Comparison of ENCODE assay signal across 7 cellular contexts in the genomic region with DNA sequence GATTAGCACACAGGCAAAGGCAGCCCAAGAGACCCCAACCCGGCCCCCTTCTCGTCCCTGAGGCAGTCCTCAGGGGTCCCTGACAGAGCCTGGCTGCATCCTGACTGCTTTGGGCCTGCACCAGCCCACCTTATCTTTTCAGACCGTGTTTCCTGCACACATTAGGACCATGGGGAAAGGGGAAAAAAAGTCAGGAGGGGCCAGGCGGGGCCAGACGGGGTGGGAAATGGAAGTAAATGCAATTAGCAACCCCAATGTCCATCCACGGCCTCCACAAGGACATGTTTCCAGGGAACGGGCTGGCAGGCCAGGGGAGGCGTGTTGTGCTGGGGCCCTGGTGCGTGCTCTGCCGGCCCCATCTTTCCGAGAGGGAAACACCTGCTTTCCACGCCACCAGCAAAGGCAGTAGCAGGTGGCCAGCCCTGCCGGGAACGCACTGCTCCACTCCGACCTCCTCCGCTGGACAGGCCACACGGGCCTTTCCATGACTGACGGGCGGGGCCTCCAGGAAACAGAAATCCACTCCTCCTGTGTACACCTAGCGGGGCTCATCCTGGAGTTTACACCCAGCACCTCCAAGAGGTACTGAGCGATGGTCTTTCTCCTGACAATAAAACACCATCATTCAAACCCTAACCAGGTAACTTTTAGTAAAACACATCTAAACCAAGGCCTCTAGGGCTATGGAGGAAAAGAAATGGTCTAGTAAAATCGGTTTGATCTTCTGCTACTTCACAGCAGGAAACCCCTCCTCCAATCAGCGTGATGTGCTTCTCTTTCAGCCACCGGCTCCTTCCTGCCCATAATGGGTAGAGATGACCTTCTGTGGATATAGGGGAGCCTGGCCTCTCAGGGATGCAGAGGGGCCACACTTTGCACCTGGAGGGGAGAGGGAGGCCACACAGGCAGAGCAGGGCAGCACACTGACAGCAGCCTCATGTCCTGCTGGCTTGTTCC. TPM values are rescaled to one million over a fixed set of nuclear protein-coding genes. Genes with fewer than 3 reads are reported as not detected.
A peak's percentile ranks its signal among the peaks of the same experiment; 100 is the strongest.
DNase-seq lines count a peak whose midpoint lies in the region; ATAC-seq and TF ChIP-seq lines count a peak whose summit lies in the region.

No MANE protein-coding gene starts in this region.

- peaks cover 83% of the 10 kb centered on the region for H3K79me2 ChIP-seq in Loucy (ENCODE audit: insufficient read depth, low read length)

- H3K27ac ChIP-seq in lower lobe of right lung (peak overlapping the region; percentile 63), temporal lobe (ENCODE audit: low read depth, low read length) (peak overlapping the region; percentile 67)

- H3K27me3 ChIP-seq in Loucy (ENCODE audit: insufficient read depth, low read length, poor library complexity, severe bottlenecking) (no peaks in the 10 kb centered on the region), lower lobe of right lung (ENCODE audit: low read depth) (no peaks in the 10 kb centered on the region), BE2C (no peaks in the 10 kb centered on the region)

- POLR2A ChIA-PET in HEK293T (lab: Yijun Ruan, JAX) = interaction anchor here (1.3 to 1.4 kb wide), 2 partner anchors 17 to 251 kb away, joined by 3 read pairs; partner anchors contain the start of genes FAU and MRPL49

- H3K36me3 ChIP-seq in Loucy (ENCODE audit: insufficient read depth, low read length) = peaks cover 6% of the 10 kb centered on the region; the same call in 1 of the 2 replicates
- peaks cover 47% of the 10 kb centered on the region for H3K36me3 ChIP-seq in lower lobe of right lung
- H3K36me3 ChIP-seq in BE2C = no peaks in the 10 kb centered on the region

- H2AFZ ChIP-seq in Loucy (ENCODE audit: low read length) = no peak overlapping the region

- CTCF ChIA-PET in HEK293T (lab: Yijun Ruan, JAX) = interaction anchor here (0.6 to 1.9 kb wide), 2 partner anchors 17 to 20 kb away, joined by 3 to 10 read pairs; no protein-coding TSS in a partner anchor

- peak overlapping the region; percentile 63 for H3K9ac ChIP-seq in Loucy (ENCODE audit: low read depth, low read length, poor library complexity, severe bottlenecking)

- H4K20me1 ChIP-seq in Loucy (ENCODE audit: insufficient read depth, low read length, poor library complexity, severe bottlenecking) = peaks cover 9% of the 10 kb centered on the region

- DNase-seq in astrocyte of the cerebellum (ENCODE audit: low read depth) = no peak
- no peak for DNase-seq in lower lobe of right lung
- no peak for DNase-seq in NCI-H1436 (lab: John Stamatoyannopoulos, UW)
- no peak for DNase-seq in HEK293T (ENCODE audit: extremely low spot score)
- DNase-seq in BE2C = no peak

- H3K9me3 ChIP-seq in Loucy (ENCODE audit: insufficient read depth, low read depth, low read length) (no peaks in the 10 kb centered on the region), lower lobe of right lung (no peaks in the 10 kb centered on the region), BE2C (no peaks in the 10 kb centered on the region)

- no peaks in the 10 kb centered on the region for H3K9me2 ChIP-seq in Loucy (replicated peaks; ENCODE audit: low read depth, low read length)

- peak overlapping the region; percentile 63 for H3K4me3 ChIP-seq in Loucy (ENCODE audit: low read length, poor library complexity, severe bottlenecking)
- peak overlapping the region; percentile 26 for H3K4me3 ChIP-seq in astrocyte of the cerebellum (ENCODE audit: low read depth, low read length)
- peak overlapping the region; percentile 28 for H3K4me3 ChIP-seq in lower lobe of right lung
- H3K4me3 ChIP-seq in BE2C (ENCODE audit: low read depth, low read length) = no peak overlapping the region

- TF ChIP-seq CTCF in Loucy (conservative IDR thresholded peaks at IDR 0.05; ENCODE audit: low read length) (no peak), astrocyte of the cerebellum (IDR thresholded peaks at IDR 0.05; ENCODE audit: low read depth, low read length, missing control alignments) (no peak), lower lobe of right lung (IDR thresholded peaks at IDR 0.05) (no peak), BE2C (IDR thresholded peaks at IDR 0.05; ENCODE audit: low read depth, low read length) (no peak)

- in situ Hi-C loops in astrocyte of the cerebellum (cut with HindIII; ENCODE audit: low sequenced_read_pairs) = loop anchor here (25.0 kb wide), 1 partner anchor 109 kb away; the partner anchor contains the start of gene PYGM

- H3K4me1 ChIP-seq in Loucy (ENCODE audit: insufficient read depth, low read length, poor library complexity, severe bottlenecking) (peaks cover 54% of the 10 kb centered on the region), lower lobe of right lung (peaks cover 94% of the 10 kb centered on the region), BE2C (peaks cover 7% of the 10 kb centered on the region)

- H3K4me2 ChIP-seq in Loucy (ENCODE audit: low read depth, low read length, poor library complexity, severe bottlenecking) = peak overlapping the region; percentile 89

- intact Hi-C loops in lower lobe of right lung (cut with DNase I) = no loop called here

- no peak for ATAC-seq in lower lobe of right lung

- H3F3A ChIP-seq in Loucy (ENCODE audit: low read depth) = no peaks in the 10 kb centered on the region

TF ChIP-seq in HEK293T, 16 proteins besides CTCF, POLR2A, EP300 and RAD21:
- no peak for TF ChIP-seq HDGF (IDR thresholded peaks at IDR 0.05; ENCODE audit: borderline replicate concordance)
- no peak for TF ChIP-seq L3MBTL2 (conservative IDR thresholded peaks at IDR 0.05)
- TF ChIP-seq LEF1 (IDR thresholded peaks at IDR 0.05; ENCODE audit: borderline replicate concordance) = no peak
- no peak for TF ChIP-seq SUZ12 (IDR thresholded peaks at IDR 0.05)
- TF ChIP-seq ELF4 (IDR thresholded peaks at IDR 0.05) = no peak
- TF ChIP-seq NFRKB (IDR thresholded peaks at IDR 0.05) = no peak

RNA-seq across cellular contexts. Expression of gene EHD1, which starts 7.2 kb away (rescaled TPM):
- total RNA-seq in lower lobe of right lung = 73.4 TPM
- total RNA-seq in temporal lobe = 17.7 TPM
- 73.8 TPM for polyA plus RNA-seq in BE2C (2012; ENCODE audit: insufficient read depth, insufficient read length, low read depth)

RNA-seq across cellular contexts. Expression of gene CDC42BPG, which starts 26.7 kb away (rescaled TPM):
- total RNA-seq in lower lobe of right lung (16.3 TPM), temporal lobe (0.25 TPM)
- polyA plus RNA-seq in BE2C (2012; ENCODE audit: insufficient read depth, insufficient read length, low read depth) = 0.39 TPM

RNA-seq across cellular contexts. Expression of gene ATG2A, which starts 45.8 kb away (rescaled TPM):
- 21.7 TPM for total RNA-seq in lower lobe of right lung
- total RNA-seq in temporal lobe = 5.7 TPM
- 19.9 TPM for polyA plus RNA-seq in BE2C (2012; ENCODE audit: insufficient read depth, insufficient read length, low read depth)

RNA-seq across cellular contexts. Expression of gene PPP2R5B, which starts 53.3 kb away (rescaled TPM):
- total RNA-seq in lower lobe of right lung (23.9 TPM), temporal lobe (26.6 TPM)
- polyA plus RNA-seq in BE2C (2012; ENCODE audit: insufficient read depth, insufficient read length, low read depth) = 18.3 TPM

Comparison
In these comparisons a context has a peak if more than half of its experiments do, and no peak if none do; other contexts are left out.
1. RNA of gene CDC42BPG, which starts 26.7 kb away (total RNA-seq): 16.3 TPM in lower lobe of right lung (single experiment); 0.25 TPM in temporal lobe (single experiment); every median in the first group is over 10 times any median in the second.